35 cellular contexts compared by ENCODE assay signal in the genomic region with DNA sequence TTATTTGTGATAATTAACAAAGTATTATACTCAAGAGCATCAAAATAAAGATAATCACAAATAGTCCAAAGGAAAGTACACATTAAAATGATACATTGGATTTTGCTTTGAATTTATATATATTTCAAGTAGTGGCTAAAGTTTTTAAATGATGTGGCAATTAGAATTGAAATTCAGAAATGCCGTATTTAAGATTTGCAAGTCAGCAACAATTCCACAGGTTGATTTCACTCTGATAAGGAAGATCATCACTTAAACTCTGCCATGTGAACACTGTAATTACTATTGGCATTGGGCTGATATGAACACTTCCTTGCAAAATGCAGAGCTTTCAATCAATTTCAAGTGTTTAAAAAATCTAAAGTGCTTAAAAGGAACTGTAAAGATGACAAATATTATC. TPM values are rescaled to one million over a fixed set of nuclear protein-coding genes. Genes with fewer than 3 reads are reported as not detected.
"Had no signal": no experiment of that assay in that cellular context is flagged by ENCODE, and none has a peak within 500 bp of the region (broad histone marks: within the 10 kb centered on the region; RNA-seq: fewer than 3 reads in every experiment).

No MANE protein-coding gene starts in this region.

- H2AFZ ChIP-seq: neural progenitor cell, parathyroid adenoma had no signal

- DNase-seq: naive thymus-derived CD4-positive, alpha-beta T cell; natural killer cell; occipital lobe; ovary; posterior cingulate gyrus; psoas muscle; right cardiac atrium; spleen; stimulated activated CD4-positive, alpha-beta T cell treated with anti-CD3 and anti-CD28 coated beads, Interleukin-12 subunit alpha, Interleukin-12 subunit beta, amount 100 ng/mL, for 4 hours; stimulated activated CD4-positive, alpha-beta T cell treated with anti-CD3 and anti-CD28 coated beads, Interleukin-1b, Interleukin-23, amount 100 ng/mL, for 48 hours; stimulated activated CD4-positive, alpha-beta T cell treated with anti-CD3 and anti-CD28 coated beads, Interleukin-4, amount 100 ng/mL, for 1 hour; stimulated activated CD4-positive, alpha-beta T cell treated with anti-CD3 and anti-CD28 coated beads, Interleukin-4, amount 100 ng/mL, for 4 hours; stimulated activated CD8-positive, alpha-beta memory T cell treated with anti-CD3 and anti-CD28 coated beads, Interleukin-4, amount 100 ng/mL, for 48 hours; stimulated activated naive CD4-positive, alpha-beta T cell; stimulated activated naive CD8-positive, alpha-beta T cell treated with anti-CD3 and anti-CD28 coated beads, Interleukin-15, amount 100 ng/mL, for 72 hours; stimulated activated naive CD8-positive, alpha-beta T cell treated with anti-CD3 and anti-CD28 coated beads, Interleukin-15, Interleukin-2, amounts not matched to agents 100 U/mL and 50 U/mL, for 24 hours; substantia nigra; thyroid gland; trophoblast cell; upper lobe of left lung had no signal

- H3K79me2 ChIP-seq: parathyroid adenoma had no signal

- H3K9ac ChIP-seq: neural progenitor cell, parathyroid adenoma had no signal

- H3K27ac ChIP-seq: neural progenitor cell, ovary, parathyroid adenoma, psoas muscle, skin epidermis, spleen, thoracic aorta, thyroid gland, tibial nerve, upper lobe of left lung, vagina had no signal

- H3K4me1 ChIP-seq: neural progenitor cell, parathyroid adenoma, psoas muscle, spleen, tibial nerve, upper lobe of left lung, vagina had no signal

- H3K27me3 ChIP-seq: ovary, spleen, thyroid gland, tibial nerve, upper lobe of left lung, vagina had no signal

- H3K4me2 ChIP-seq: neural progenitor cell, smooth muscle cell had no signal

- H3K9me3 ChIP-seq: ovary, psoas muscle, thyroid gland, vagina had no signal

- ATAC-seq: naive thymus-derived CD4-positive, alpha-beta T cell; natural killer cell; psoas muscle; right cardiac atrium; sciatic nerve; stimulated activated memory B cell treated with anti-CD40 and anti-IgM and Interleukin-4, amounts not matched to agents 10 μg/mL and 1 μg/mL and 100 μg/mL, for 72 hours; stimulated activated naive CD8-positive, alpha-beta T cell treated with anti-CD3 and anti-CD28 coated beads, Interleukin-15, amount 100 ng/mL, for 72 hours; stimulated activated naive CD8-positive, alpha-beta T cell treated with anti-CD3 and anti-CD28 coated beads, Interleukin-15, Interleukin-2, amounts not matched to agents 100 U/mL and 50 U/mL, for 24 hours had no signal

- H3K4me3 ChIP-seq: neural progenitor cell, ovary, psoas muscle, skin epidermis, smooth muscle cell, spleen, thoracic aorta, thyroid gland, tibial nerve, upper lobe of left lung, vagina had no signal

- H3K36me3 ChIP-seq: neural progenitor cell, ovary, spleen, thoracic aorta, thyroid gland, tibial nerve, upper lobe of left lung, vagina had no signal

- FAIRE-seq: urothelium cell line had no signal

RNA-seq across cellular contexts. Expression of a gene that starts 39.6 kb away (rescaled TPM):
- total RNA-seq: naive thymus-derived CD4-positive, alpha-beta T cell; natural killer cell; osteoblast; ovary; progenitor cell of endocrine pancreas; renal cortical epithelial cell; sciatic nerve; thoracic aorta; thyroid gland; tibial nerve; ureter; vagina had no signal
- polyA plus RNA-seq: naive thymus-derived CD4-positive, alpha-beta T cell; neural cell; ovary; smooth muscle cell; spleen had no signal
